In the genomic region with DNA sequence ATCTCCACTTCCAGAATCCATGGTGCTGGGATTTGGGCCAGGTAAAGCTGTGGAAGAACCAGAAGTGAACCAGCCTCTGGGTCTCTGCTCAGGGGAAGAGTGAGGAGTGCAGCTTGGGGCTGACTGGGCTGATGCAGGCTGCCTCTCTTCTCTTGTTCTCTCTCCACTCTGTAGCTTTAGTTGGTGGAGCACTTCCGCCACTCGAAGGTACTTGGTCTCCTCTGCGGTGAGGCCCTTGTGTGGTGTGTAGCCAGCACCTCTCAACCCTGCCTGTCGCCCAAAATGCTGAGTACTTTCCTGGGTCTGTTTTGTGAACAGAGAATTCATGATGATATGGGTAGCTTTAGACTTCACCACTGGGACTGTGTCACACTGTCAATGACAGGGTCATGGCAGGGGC, we compare ENCODE assay signal across 23 cellular contexts.
"Had no signal": no experiment of that assay in that cellular context is flagged by ENCODE, and none has a peak within 500 bp of the region (broad histone marks: within the 10 kb centered on the region; RNA-seq: fewer than 3 reads in every experiment).

No MANE protein-coding gene starts in this region.

- DNase-seq: activated CD8-positive, alpha-beta memory T cell treated with anti-CD3 and anti-CD28 coated beads for 24 hours; activated T-cell treated with anti-CD3 and anti-CD28 coated beads for 4 hours; amniotic stem cell; body of pancreas; central memory CD4-positive, alpha-beta T cell; colonic mucosa; effector CD4-positive, alpha-beta T cell; foreskin keratinocyte; glutamatergic neuron; hypothalamus; kidney; left ventricle myocardium inferior; mesendoderm; nephron progenitor cell; stimulated activated CD4-positive, alpha-beta T cell treated with anti-CD3 and anti-CD28 coated beads, Interleukin-15, amount 100 ng/mL, for 24 hours; stimulated activated CD4-positive, alpha-beta T cell treated with anti-CD3 and anti-CD28 coated beads, Interleukin-4, amount 100 ng/mL, for 1 hour; transverse colon; WERI-Rb-1 had no signal

- H3K4me3 ChIP-seq: body of pancreas, colonic mucosa, left ventricle myocardium inferior, right atrium auricular region, transverse colon had no signal

- H3K4me1 ChIP-seq: body of pancreas, colonic mucosa, foreskin keratinocyte, transverse colon had no signal

- H3K27ac Mint-ChIP-seq: activated naive CD4-positive, alpha-beta T cell treated with anti-CD3 and anti-CD28 coated beads, Interleukin-2, amount 50 U/mL, for 24 hours; activated T-helper 2 cell treated with anti-CD3 and anti-CD28 coated beads, Interferon-gamma antibody, Interleukin-2, Interleukin-4, amounts not matched to agents 10 μg/mL and 5 μg/mL and 100 μg/mL, durations not matched to agents 14 hours and 24 hours and 36 hours; nephron progenitor cell; progenitor cell of endocrine pancreas; T-helper 1 cell treated with Interleukin-12 subunit alpha and Interleukin-12 subunit beta and Interleukin-4 antibody, amounts not matched to agents 30 μg/mL and 1 μg/mL, for 36 hours had no signal

- H3K27ac ChIP-seq: body of pancreas, colonic mucosa, foreskin keratinocyte, left ventricle myocardium inferior, right atrium auricular region, transverse colon, WERI-Rb-1 had no signal

- ATAC-seq: body of pancreas, foreskin keratinocyte had no signal

- H3K36me3 ChIP-seq: colonic mucosa, left ventricle myocardium inferior, right atrium auricular region, transverse colon, WERI-Rb-1 had no signal

- H3K9me3 ChIP-seq: colonic mucosa had no signal

- H3K27me3 ChIP-seq: body of pancreas, colonic mucosa, foreskin keratinocyte, right atrium auricular region, transverse colon had no signal

- H3K4me3 Mint-ChIP-seq: activated naive CD4-positive, alpha-beta T cell treated with anti-CD3 and anti-CD28 coated beads, Interleukin-2, amount 50 U/mL, for 24 hours; nephron progenitor cell; T-helper 1 cell treated with Interleukin-12 subunit alpha and Interleukin-12 subunit beta and Interleukin-4 antibody, amounts not matched to agents 30 μg/mL and 1 μg/mL, for 36 hours had no signal
